ENCODE assay signal across 8 cellular contexts in genomic region chr17:1627219-1627986, GRCh38. TPM values are rescaled to one million over a fixed set of nuclear protein-coding genes. Genes with fewer than 3 reads are reported as not detected.
DNase-seq lines count a peak whose midpoint lies in the region; ATAC-seq and TF ChIP-seq lines count a peak whose summit lies in the region.

No MANE protein-coding gene starts in this region.

- H3K36me3 ChIP-seq in BJ (ENCODE audit: control insufficient read depth, insufficient read depth, low read length) (no peaks in the 10 kb centered on the region), skeletal muscle satellite cell (ENCODE audit: insufficient read depth, low read length) (peaks cover 2% of the 10 kb centered on the region)

- 25% methylated on average over 39 of the region's 39 CpGs for WGBS in right cardiac atrium

- ATAC-seq in activated CD8-positive, alpha-beta T cell treated with anti-CD3 and anti-CD28 coated beads, Interleukin-2, amount 10 ng/mL, durations not matched to agents 7 days and 5 days, result no peak
- no peak for ATAC-seq in right cardiac atrium

- H3K9me3 Mint-ChIP-seq in HFFc6, result no peaks in the 10 kb centered on the region
- no peaks in the 10 kb centered on the region for H3K9me3 Mint-ChIP-seq in activated CD8-positive, alpha-beta T cell treated with anti-CD3 and anti-CD28 coated beads, Interleukin-2, amount 10 ng/mL, durations not matched to agents 7 days and 5 days (ENCODE audit: insufficient read depth)

- H3K27me3 ChIP-seq in BJ (ENCODE audit: control insufficient read depth, insufficient read depth, low read length) (no peaks in the 10 kb centered on the region; the same call in 1 of the 2 replicates), right cardiac atrium (ENCODE audit: control insufficient read depth, insufficient read depth) (no peaks in the 10 kb centered on the region), skeletal muscle satellite cell (ENCODE audit: control insufficient read depth, insufficient read depth, low read length) (peaks cover 8% of the 10 kb centered on the region)

- H3K27ac ChIP-seq in right cardiac atrium (ENCODE audit: low read length), result no peak overlapping the region

- DNase-seq in BJ (ENCODE audit: low read depth), result no peak
- no peak for DNase-seq in HFFc6
- no peak for DNase-seq in activated CD8-positive, alpha-beta T cell treated with anti-CD3 and anti-CD28 coated beads, Interleukin-2, amount 10 ng/mL, durations not matched to agents 7 days and 5 days
- DNase-seq in right cardiac atrium, result peak in 1 of 3 donors; percentile 64
- DNase-seq in NCI-H1436 (lab: John Stamatoyannopoulos, UW), result no peak
- DNase-seq in activated CD4-positive, alpha-beta T cell treated with anti-CD3 and anti-CD28 coated beads for 48 hours, result no peak
- DNase-seq in stimulated activated CD4-positive, alpha-beta T cell treated with anti-CD3 and anti-CD28 coated beads, Interleukin-4, amount 100 ng/mL, for 1 hour, result no peak

- H3K4me1 Mint-ChIP-seq in HFFc6 (ENCODE audit: low read depth), result peaks cover 26% of the 10 kb centered on the region
- H3K4me1 Mint-ChIP-seq in activated CD8-positive, alpha-beta T cell treated with anti-CD3 and anti-CD28 coated beads, Interleukin-2, amount 10 ng/mL, durations not matched to agents 7 days and 5 days (ENCODE audit: low read depth), result peaks cover 28% of the 10 kb centered on the region

- TF ChIP-seq CTCF in BJ (IDR thresholded peaks at IDR 0.05; ENCODE audit: insufficient read depth, low read depth, low read length) (no peak), HFFc6 (IDR thresholded peaks at IDR 0.05) (no peak; the same call in 1 of the 2 replicates)

- intact Hi-C loops in right cardiac atrium (cut with DNase I), result loop anchor here in 2 of 4 donors (2.0 to 5.0 kb wide), 2 partner anchors 50 to 53 kb away; no protein-coding TSS in a partner anchor

- H3K4me1 ChIP-seq in right cardiac atrium (ENCODE audit: control insufficient read depth, insufficient read depth, low read length) (peaks cover 1% of the 10 kb centered on the region), skeletal muscle satellite cell (ENCODE audit: control insufficient read depth, insufficient read depth, low read length) (peaks cover 20% of the 10 kb centered on the region)

- CTCF ChIA-PET in BJ (lab: Yijun Ruan, JAX), result interaction anchor here (0.6 to 2.5 kb wide), 6 partner anchors 21 to 109 kb away, joined by 3 to 9 read pairs (median 3); no protein-coding TSS in a partner anchor
- CTCF ChIA-PET in activated CD8-positive, alpha-beta T cell treated with anti-CD3 and anti-CD28 coated beads, Interleukin-2, amount 10 ng/mL, durations not matched to agents 7 days and 5 days (lab: Charles Lee), result interaction anchor here (1.4 to 6.6 kb wide), 2 partner anchors 54 to 262 kb away, joined by 3 to 94 read pairs; no protein-coding TSS in a partner anchor

- no peak overlapping the region for H3K27ac Mint-ChIP-seq in HFFc6
- no peak overlapping the region for H3K27ac Mint-ChIP-seq in activated CD8-positive, alpha-beta T cell treated with anti-CD3 and anti-CD28 coated beads, Interleukin-2, amount 10 ng/mL, durations not matched to agents 7 days and 5 days

- H3K4me3 Mint-ChIP-seq in HFFc6, result peak overlapping the region; percentile 79
- H3K4me3 Mint-ChIP-seq in activated CD8-positive, alpha-beta T cell treated with anti-CD3 and anti-CD28 coated beads, Interleukin-2, amount 10 ng/mL, durations not matched to agents 7 days and 5 days, result peak overlapping the region; percentile 40

- peak overlapping the region; percentile 100 for H3K4me2 ChIP-seq in skeletal muscle satellite cell (ENCODE audit: low read length)

- POLR2A ChIA-PET in BJ (lab: Charles Lee), result interaction anchor here (0.6 kb wide), 1 partner anchor 202 kb away, joined by 9 read pairs; the partner anchor contains the start of genes RPA1 and SMYD4
- POLR2A ChIA-PET in activated CD8-positive, alpha-beta T cell treated with anti-CD3 and anti-CD28 coated beads, Interleukin-2, amount 10 ng/mL, durations not matched to agents 7 days and 5 days (lab: Charles Lee), result interaction anchor here (0.5 to 2.2 kb wide), 3 partner anchors 20 to 259 kb away, joined by 3 to 6 read pairs (median 5); no protein-coding TSS in a partner anchor

- H3K4me3 ChIP-seq in BJ (ENCODE audit: low read depth, low read length), result peak overlapping the region; percentile 74
- H3K4me3 ChIP-seq in right cardiac atrium (ENCODE audit: low read length), result peak overlapping the region; percentile 76
- peak overlapping the region; percentile 81 for H3K4me3 ChIP-seq in skeletal muscle satellite cell (ENCODE audit: low read length)

- no peaks in the 10 kb centered on the region for H3K36me3 Mint-ChIP-seq in HFFc6 (ENCODE audit: low read depth)
- no peaks in the 10 kb centered on the region for H3K36me3 Mint-ChIP-seq in activated CD8-positive, alpha-beta T cell treated with anti-CD3 and anti-CD28 coated beads, Interleukin-2, amount 10 ng/mL, durations not matched to agents 7 days and 5 days (ENCODE audit: low read depth)

- H3K9me3 ChIP-seq in right cardiac atrium (ENCODE audit: control insufficient read depth, low read length), result no peaks in the 10 kb centered on the region
- no peaks in the 10 kb centered on the region for H3K9me3 ChIP-seq in skeletal muscle satellite cell (replicated peaks; ENCODE audit: low read length)

- peak overlapping the region; percentile 93 for H3K9ac ChIP-seq in skeletal muscle satellite cell (ENCODE audit: low read depth, low read length)

- H3K27me3 Mint-ChIP-seq in HFFc6 (ENCODE audit: insufficient read depth), result peaks cover 20% of the 10 kb centered on the region
- peaks cover 22% of the 10 kb centered on the region for H3K27me3 Mint-ChIP-seq in activated CD8-positive, alpha-beta T cell treated with anti-CD3 and anti-CD28 coated beads, Interleukin-2, amount 10 ng/mL, durations not matched to agents 7 days and 5 days (ENCODE audit: low read depth)

RNA-seq across cellular contexts. Expression of gene SLC43A2, which starts 1.2 kb away (rescaled TPM):
- 5.0 and 8.9 TPM in 2 replicates for polyA plus RNA-seq in BJ (2011; rRNA removed)
- polyA minus RNA-seq in BJ (2011; rRNA and poly(A)+ RNA removed), result 8.1 and 9.6 TPM in 2 replicates
- total RNA-seq in HFFc6 (2021; fragmentation: NEBNext Ultra II Directional; extraction: Animal tissue kit (Norgen Biotek cat#: 25700)), result 10 to 100 TPM in 1 of 6 experiments, 1 to 10 TPM in 5; 6.4 to 11.2 (median 6.9) TPM
- under 1 TPM; 0.55 to 0.68 TPM for total RNA-seq in activated CD8-positive, alpha-beta T cell treated with anti-CD3 and anti-CD28 coated beads, Interleukin-2, amount 10 ng/mL, durations not matched to agents 7 days and 5 days
- 1 to 10 TPM; 4.2 to 6.7 (median 5.6) TPM for total RNA-seq in right cardiac atrium
- polyA plus RNA-seq in right cardiac atrium, result 3.4 TPM
- total RNA-seq in skeletal muscle satellite cell (2012; rRNA removed), result 4.8 and 9.1 TPM in 2 replicates

RNA-seq across cellular contexts. Expression of gene SCARF1, which starts 18.1 kb away (rescaled TPM):
- 0.11 and 0.12 TPM in 2 replicates for polyA plus RNA-seq in BJ (2011; rRNA removed)
- polyA minus RNA-seq in BJ (2011; rRNA and poly(A)+ RNA removed), result not detected in 2 replicates
- total RNA-seq in HFFc6 (2021; fragmentation: NEBNext Ultra II Directional; extraction: Animal tissue kit (Norgen Biotek cat#: 25700)), result under 1 TPM; 0.09 to 0.38 (median 0.21) TPM
- total RNA-seq in activated CD8-positive, alpha-beta T cell treated with anti-CD3 and anti-CD28 coated beads, Interleukin-2, amount 10 ng/mL, durations not matched to agents 7 days and 5 days, result 1 to 10 TPM; 4.5 to 5.3 TPM
- 10 to 100 TPM in 3 of 4 donors, 1 to 10 TPM in 1; 9.9 to 15.6 (median 13.9) TPM for total RNA-seq in right cardiac atrium
- 7.7 TPM for polyA plus RNA-seq in right cardiac atrium
- 0.22 and 0.25 TPM in 2 replicates for total RNA-seq in skeletal muscle satellite cell (2012; rRNA removed)

RNA-seq across cellular contexts. Expression of gene RILP, which starts 22.3 kb away (rescaled TPM):
- 5.3 and 6.2 TPM in 2 replicates for polyA plus RNA-seq in BJ (2011; rRNA removed)
- polyA minus RNA-seq in BJ (2011; rRNA and poly(A)+ RNA removed), result 1.4 and 2.6 TPM in 2 replicates
- total RNA-seq in HFFc6 (2021; fragmentation: NEBNext Ultra II Directional; extraction: Animal tissue kit (Norgen Biotek cat#: 25700)), result 1 to 10 TPM; 4.6 to 6.5 (median 5.0) TPM
- total RNA-seq in activated CD8-positive, alpha-beta T cell treated with anti-CD3 and anti-CD28 coated beads, Interleukin-2, amount 10 ng/mL, durations not matched to agents 7 days and 5 days, result 1 to 10 TPM; 6.2 to 6.5 TPM
- 10 to 100 TPM; 31.0 to 54.4 (median 48.1) TPM for total RNA-seq in right cardiac atrium
- 75.1 TPM for polyA plus RNA-seq in right cardiac atrium
- total RNA-seq in skeletal muscle satellite cell (2012; rRNA removed), result 6.3 and 10.6 TPM in 2 replicates

RNA-seq across cellular contexts. Expression of gene PRPF8, which starts 57.3 kb away (rescaled TPM):
- polyA plus RNA-seq in BJ (2011; rRNA removed) (113 and 194 TPM in 2 replicates), right cardiac atrium (72.1 TPM)
- 292 and 302 TPM in 2 replicates for polyA minus RNA-seq in BJ (2011; rRNA and poly(A)+ RNA removed)
- 100 to 1,000 TPM; 224 to 285 (median 248) TPM for total RNA-seq in HFFc6 (2021; fragmentation: NEBNext Ultra II Directional; extraction: Animal tissue kit (Norgen Biotek cat#: 25700))
- 100 to 1,000 TPM; 309 to 321 TPM for total RNA-seq in activated CD8-positive, alpha-beta T cell treated with anti-CD3 and anti-CD28 coated beads, Interleukin-2, amount 10 ng/mL, durations not matched to agents 7 days and 5 days
- total RNA-seq in right cardiac atrium, result 100 to 1,000 TPM; 134 to 187 (median 152) TPM
- total RNA-seq in skeletal muscle satellite cell (2012; rRNA removed), result 93.5 and 107 TPM in 2 replicates

Comparison
In these comparisons a context has a peak if more than half of its experiments do, and no peak if none do; other contexts are left out.
1. RNA of gene RILP, which starts 22.3 kb away (total RNA-seq): 31.0 to 54.4 TPM in right cardiac atrium; 6.2 to 6.5 TPM in activated CD8-positive, alpha-beta T cell treated with anti-CD3 and anti-CD28 coated beads, Interleukin-2, amount 10 ng/mL, durations not matched to agents 7 days and 5 days and 4.6 to 6.5 TPM in HFFc6; every median in the first group is over 4 times any median in the second.
2. Peak in every context shown above with its lines, with median percentiles within 50 percentile points of each other: H3K4me3 ChIP-seq.